ENCODE assay signal across 8 cellular contexts in the genomic region with DNA sequence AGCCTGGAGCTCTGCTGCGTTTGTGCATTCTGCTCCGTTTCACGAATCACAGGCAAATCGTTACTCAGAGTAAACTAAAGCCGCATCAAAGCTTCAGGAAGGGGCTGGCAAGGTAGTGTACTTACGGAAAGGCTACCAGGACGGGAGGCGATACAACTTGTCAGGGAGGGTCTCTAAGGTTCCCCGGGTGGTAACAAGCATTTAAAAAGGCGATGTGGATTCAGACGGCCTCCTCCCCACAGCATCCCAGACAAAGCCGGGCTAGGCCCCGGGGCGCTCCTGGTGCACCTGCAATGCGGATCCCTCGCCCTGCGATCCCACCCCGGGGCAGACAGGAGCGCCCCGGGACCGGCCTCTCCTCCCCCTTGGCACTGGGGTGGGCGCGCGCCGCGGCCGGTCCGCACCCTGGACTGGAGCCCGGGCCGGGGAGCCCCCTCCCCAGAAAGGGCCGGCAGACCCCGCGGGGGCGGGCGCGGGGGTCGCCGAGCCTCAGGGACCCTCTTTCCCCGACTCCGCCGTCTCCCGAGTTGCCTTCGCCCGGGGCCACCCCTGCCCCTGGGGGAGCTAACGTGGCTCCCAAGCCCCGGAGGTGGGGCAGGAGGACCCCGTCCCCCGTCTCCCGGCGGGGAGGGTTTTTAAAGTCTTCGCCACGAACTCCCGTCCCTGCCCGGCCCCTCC. TPM values are rescaled to one million over a fixed set of nuclear protein-coding genes. Genes with fewer than 3 reads are reported as not detected.
DNase-seq lines count a peak whose midpoint lies in the region; ATAC-seq and TF ChIP-seq lines count a peak whose summit lies in the region.

No MANE protein-coding gene starts in this region.

- H3K27ac ChIP-seq in esophagus (ENCODE audit: low read depth in 2 of 2, low read length in 1 of 2) (peak overlapping the region; percentile 82 to 91), thymus (ENCODE audit: low read depth) (peak overlapping the region; percentile 79)

- no peaks in the 10 kb centered on the region for H3K4me1 ChIP-seq in esophagus (ENCODE audit: control insufficient read depth in 2 of 2, insufficient read depth in 2 of 2, low read length in 1 of 2)
- peaks cover 8% of the 10 kb centered on the region for H3K4me1 ChIP-seq in thymus (ENCODE audit: control insufficient read depth, insufficient read depth, low read length)

- peaks cover 12 to 20% (median 13%) of the 10 kb centered on the region in 3 donors for H3K4me1 Mint-ChIP-seq in naive B cell

- peak overlapping the region in 5 of 6 donors; percentile 23 to 96 (median 94) for H3K27ac Mint-ChIP-seq in naive B cell

- peak; percentile 8 for ATAC-seq in HG02840 (IDR thresholded peaks at IDR 0.05; ENCODE audit: low FRiP score, unreplicated experiment)
- no peak for ATAC-seq in naive B cell (ENCODE audit: low read depth in 2 of 2)

- DNase-seq in NCI-H748 (lab: John Stamatoyannopoulos, UW; ENCODE audit: unreplicated experiment): peak; percentile 66
- DNase-seq in activated T-cell treated with anti-CD3 and anti-CD28 coated beads for 48 hours (ENCODE audit: low read depth): peak; percentile 27
- DNase-seq in naive B cell: peak; percentile 29
- DNase-seq in AG08396 (ENCODE audit: low spot score): no peak

- peaks cover 0 to 10% of the 10 kb centered on the region in 2 donors for H3K36me3 Mint-ChIP-seq in naive B cell

- no peaks in the 10 kb centered on the region for H3K27me3 Mint-ChIP-seq in naive B cell

- no peaks in the 10 kb centered on the region for H3K27me3 ChIP-seq in esophagus (ENCODE audit: control insufficient read depth in 1 of 2, insufficient read depth in 2 of 2, low read length in 2 of 2)
- no peaks in the 10 kb centered on the region for H3K27me3 ChIP-seq in thymus (ENCODE audit: control insufficient read depth, insufficient read depth)

- WGBS in esophagus, 2 donors: 0 to 1% methylated on average over 31 to 54 of the region's 54 CpGs
- under 1% methylated on average over 54 of the region's 54 CpGs for WGBS in thymus

- H3K4me3 ChIP-seq in GM12875 (ENCODE audit: low read depth, low read length) (peak overlapping the region; percentile 71), esophagus (ENCODE audit: low read depth in 1 of 2, low read length in 2 of 2) (peak overlapping the region; percentile 68 to 91), thymus (ENCODE audit: low read length) (peak overlapping the region; percentile 95)

- H3K4me3 Mint-ChIP-seq in naive B cell: peak overlapping the region; percentile 86 to 96 (median 94)

- TF ChIP-seq CTCF in GM12875 (IDR thresholded peaks at IDR 0.05; ENCODE audit: borderline replicate concordance, insufficient read depth, low read depth, low read length): no peak

- no peaks in the 10 kb centered on the region for H3K36me3 ChIP-seq in esophagus (ENCODE audit: control insufficient read depth in 2 of 2, insufficient read depth in 2 of 2, low read length in 1 of 2)
- no peaks in the 10 kb centered on the region for H3K36me3 ChIP-seq in thymus (ENCODE audit: control insufficient read depth, insufficient read depth)

- H3K9me3 ChIP-seq in esophagus (ENCODE audit: control insufficient read depth in 2 of 2, insufficient read depth in 1 of 2, low read depth in 1 of 2, low read length in 1 of 2) (no peaks in the 10 kb centered on the region), thymus (ENCODE audit: control insufficient read depth) (no peaks in the 10 kb centered on the region)

- H3K9me3 Mint-ChIP-seq in naive B cell: no peaks in the 10 kb centered on the region

RNA-seq across cellular contexts. Expression of a gene that starts 0.7 kb away (rescaled TPM):
- polyA plus RNA-seq in esophagus (10 to 100 TPM; 14.0 to 17.5 TPM), naive B cell (ENCODE audit: low read depth in 6 of 6) (10 to 100 TPM; 18.7 to 31.5 (median 23.0) TPM), thymus (34.4 TPM)

RNA-seq across cellular contexts. Expression of a gene that starts 1.1 kb away (rescaled TPM):
- 10 to 100 TPM; 16.6 to 18.3 TPM for polyA plus RNA-seq in esophagus
- polyA plus RNA-seq in naive B cell (ENCODE audit: low read depth in 6 of 6): 10 to 100 TPM in 4 of 6 donors, 1 to 10 TPM in 2; 7.7 to 19.0 (median 11.8) TPM
- 36.0 TPM for polyA plus RNA-seq in thymus
